21 cellular contexts compared by ENCODE assay signal in the genomic region with DNA sequence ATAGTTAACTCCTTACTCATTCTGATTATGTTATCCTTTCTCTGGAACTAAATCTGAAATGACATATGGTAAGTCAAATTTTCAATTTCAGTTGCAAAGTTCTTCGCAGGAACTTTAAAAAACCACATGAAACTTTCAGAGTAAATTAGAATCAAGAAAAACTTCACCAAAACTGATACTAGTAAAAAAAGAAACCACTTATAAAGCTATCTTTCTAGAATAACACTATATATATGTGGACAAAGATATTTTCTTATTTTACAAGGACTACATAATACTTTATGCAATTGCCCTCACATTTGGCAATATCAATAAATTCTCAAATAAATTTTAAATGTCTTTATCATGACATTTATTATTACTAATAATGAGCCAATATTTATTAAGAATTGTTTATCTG.
"Had no signal": no experiment of that assay in that cellular context is flagged by ENCODE, and none has a peak within 500 bp of the region (broad histone marks: within the 10 kb centered on the region; RNA-seq: fewer than 3 reads in every experiment).

No MANE protein-coding gene starts in this region.

- DNase-seq: colonic mucosa; cortex of kidney; effector CD8-positive, alpha-beta T cell; effector memory CD8-positive, alpha-beta T cell; endodermal cell; esophagus squamous epithelium; foreskin fibroblast; heart left ventricle; hypothalamus; immature natural killer cell; islet precursor cell; left cardiac atrium; left lung; left ventricle myocardium superior; lower lobe of right lung; mesenchymal stem cell; mucosa of descending colon; naive B cell had no signal

- ATAC-seq: effector memory CD8-positive, alpha-beta T cell; gastroesophageal sphincter; heart left ventricle; left cardiac atrium; left lung; left ventricle myocardium superior; lower lobe of right lung; mucosa of descending colon had no signal

- H3K36me3 ChIP-seq: colonic mucosa, esophagus squamous epithelium, gastroesophageal sphincter, heart left ventricle, left lung, lower lobe of right lung had no signal

- H3K4me2 ChIP-seq: hepatocyte had no signal

- H3K9me3 ChIP-seq: colonic mucosa, gastroesophageal sphincter, heart left ventricle, lower lobe of right lung, mucosa of descending colon had no signal

- H3K79me2 ChIP-seq: hepatocyte had no signal

- FAIRE-seq: endothelial cell of umbilical vein had no signal

- H2AFZ ChIP-seq: hepatocyte had no signal

- H3K27ac ChIP-seq: colonic mucosa, esophagus squamous epithelium, gastroesophageal sphincter, heart left ventricle, hepatocyte, left lung, lower lobe of right lung had no signal

- H3K4me1 ChIP-seq: colonic mucosa, esophagus squamous epithelium, gastroesophageal sphincter, heart left ventricle, left lung, lower lobe of right lung had no signal

- H3K4me3 ChIP-seq: colonic mucosa, esophagus squamous epithelium, gastroesophageal sphincter, heart left ventricle, hepatocyte, left lung, lower lobe of right lung, mucosa of descending colon had no signal

- H3K27me3 ChIP-seq: colonic mucosa, esophagus squamous epithelium, gastroesophageal sphincter, heart left ventricle, hepatocyte, left lung had no signal
